In the genomic region with DNA sequence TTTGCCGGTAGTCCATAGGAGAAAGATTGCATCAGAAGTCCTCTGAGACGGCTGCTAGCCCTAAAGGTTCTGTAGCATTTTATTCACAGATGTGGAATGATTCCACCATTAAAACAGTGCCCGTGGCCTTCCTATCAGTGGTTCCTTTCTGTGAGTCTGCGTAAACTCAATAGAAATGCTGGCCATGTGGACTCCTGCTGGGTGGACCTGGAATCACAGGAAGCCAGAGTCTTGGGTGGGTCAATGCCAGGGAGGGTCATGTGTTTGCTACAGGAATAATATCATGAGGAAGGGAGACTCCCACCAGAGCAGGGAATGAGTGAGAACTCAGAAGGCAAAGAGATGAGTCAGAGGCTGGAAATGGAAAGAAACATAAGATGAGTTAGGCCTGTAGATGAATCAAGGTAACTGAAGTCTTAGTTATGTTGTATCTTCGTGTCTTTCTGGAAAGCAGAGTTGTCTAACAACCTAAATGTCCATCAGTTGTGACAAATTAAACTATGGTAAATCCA, we compare ENCODE assay signal across 22 cellular contexts.
DNase-seq lines count a peak whose midpoint lies in the region; ATAC-seq, FAIRE-seq and TF ChIP-seq lines count a peak whose summit lies in the region.
"Had no signal": no experiment of that assay in that cellular context is flagged by ENCODE, and none has a peak within 500 bp of the region (broad histone marks: within the 10 kb centered on the region; RNA-seq: fewer than 3 reads in every experiment).

No MANE protein-coding gene starts in this region.

- no peak overlapping the region for H3K27ac Mint-ChIP-seq in mesothelial cell of epicardium

- DNase-seq in H4 (ENCODE audit: low spot score) (peak; percentile 26), RCC 7860 (ENCODE audit: low spot score) (peak; percentile 56), mesothelial cell of epicardium (ENCODE audit: low spot score in 2 of 2, unreplicated experiment in 2 of 2) (no peak), GM19240 (ENCODE audit: insufficient read length, low spot score) (no peak)
- DNase-seq in activated CD4-positive, alpha-beta T cell treated with anti-CD3 and anti-CD28 coated beads for 1 hour = no peak
- DNase-seq: ACHN, Calu3, DMS153, DND-41, H7, Kasumi-1, NCI-H1105 treated with DMSO at 0.1 percent for 48 hours, NCI-H146, NCI-H1930, NCI-H446 treated with DMSO at 0.1 percent for 48 hours, NCI-H526, SHP77 treated with DMSO at 0.1 percent for 48 hours, T-helper 1 cell had no signal

- H3K9me3 Mint-ChIP-seq in mesothelial cell of epicardium = peaks cover 4% of the 10 kb centered on the region

- H3K27me3 Mint-ChIP-seq in mesothelial cell of epicardium (ENCODE audit: low read depth) = no peaks in the 10 kb centered on the region

- ATAC-seq in GM21367 (IDR thresholded peaks at IDR 0.05; ENCODE audit: unreplicated experiment) (no peak), GM18907 (IDR thresholded peaks at IDR 0.05; ENCODE audit: unreplicated experiment) (no peak)
- ATAC-seq: HepG2 had no signal

- no peaks in the 10 kb centered on the region for H3K4me1 Mint-ChIP-seq in mesothelial cell of epicardium

- FAIRE-seq in RCC 7860 (lab: Jason Lieb, UNC) = no peak
- FAIRE-seq: GM18507, HepG2 had no signal

- no peak overlapping the region for H3K4me3 Mint-ChIP-seq in mesothelial cell of epicardium

- TF ChIP-seq CTCF in mesothelial cell of epicardium (IDR thresholded peaks at IDR 0.05; ENCODE audit: unreplicated experiment) = peak; percentile 22

- no peaks in the 10 kb centered on the region for H3K36me3 Mint-ChIP-seq in mesothelial cell of epicardium

Comparison
In these comparisons a context has a peak if more than half of its experiments do, and no peak if none do; other contexts are left out.
1. DNase-seq: peak in H4 (single experiment) and RCC 7860 (single experiment); none in mesothelial cell of epicardium (0 of 2), GM19240 (single experiment) and activated CD4-positive, alpha-beta T cell treated with anti-CD3 and anti-CD28 coated beads for 1 hour (single experiment).